In genomic region chr5:78293856-78294249, GRCh38 we compare ENCODE assay signal across 8 cellular contexts. TPM values are rescaled to one million over a fixed set of nuclear protein-coding genes. Genes with fewer than 3 reads are reported as not detected.
DNase-seq lines count a peak whose midpoint lies in the region; ATAC-seq and TF ChIP-seq lines count a peak whose summit lies in the region.

No MANE protein-coding gene starts in this region.

- H3K9ac ChIP-seq in muscle layer of colon (ENCODE audit: low read length), result peak overlapping the region; percentile 94

- no peak for DNase-seq in GM12865 (ENCODE audit: low read depth)
- DNase-seq in NCI-H748 treated with DMSO at 0.1 percent for 48 hours (lab: John Stamatoyannopoulos, UW), result peak; percentile 11
- DNase-seq in dermis blood vessel endothelial cell, result peak; percentile 29
- DNase-seq in dedifferentiated amniotic fluid mesenchymal stem cell (ENCODE audit: extremely low spot score), result no peak
- no peak for DNase-seq in stimulated activated CD8-positive, alpha-beta memory T cell treated with anti-CD3 and anti-CD28 coated beads, Interleukin-4, amount 100 ng/mL, for 48 hours
- no peak for DNase-seq in amniotic stem cell (lab: John Stamatoyannopoulos, UW)

- H3K36me3 ChIP-seq in muscle layer of colon (ENCODE audit: insufficient read depth, low read length), result no peaks in the 10 kb centered on the region

- H3K27ac ChIP-seq in muscle layer of colon (ENCODE audit: low read depth, low read length), result peak overlapping the region; percentile 99

- H3K4me3 ChIP-seq in GM12865 (ENCODE audit: low read depth, low read length), result peak overlapping the region; percentile 75
- H3K4me3 ChIP-seq in muscle layer of colon (ENCODE audit: low read depth in 1 of 2, low read length in 2 of 2), result peak overlapping the region; percentile 90 to 99

- peaks cover 27% of the 10 kb centered on the region for H3K4me1 ChIP-seq in muscle layer of colon (ENCODE audit: insufficient read depth, low read length)

- ATAC-seq in HG03039 (IDR thresholded peaks at IDR 0.05; ENCODE audit: unreplicated experiment), result no peak

- no peaks in the 10 kb centered on the region for H3K9me3 ChIP-seq in muscle layer of colon (ENCODE audit: low read length)

- H3K27me3 ChIP-seq in muscle layer of colon (ENCODE audit: control insufficient read depth in 1 of 2, insufficient read depth in 2 of 2, low read length in 2 of 2), result no peaks in the 10 kb centered on the region

- no peak for TF ChIP-seq CTCF in GM12865 (IDR thresholded peaks at IDR 0.05; ENCODE audit: insufficient read depth, low read depth, low read length, missing control alignments)

RNA-seq across cellular contexts. Expression of gene AP3B1, which starts 0.6 kb away (rescaled TPM):
- total RNA-seq in dermis blood vessel endothelial cell, result 41.2 and 63.2 TPM in 2 replicates

Comparison
In these comparisons a context has a peak if more than half of its experiments do, and no peak if none do; other contexts are left out.
1. DNase-seq: peak in NCI-H748 treated with DMSO at 0.1 percent for 48 hours (single experiment) and dermis blood vessel endothelial cell (single experiment); none in GM12865 (single experiment), dedifferentiated amniotic fluid mesenchymal stem cell (single experiment), stimulated activated CD8-positive, alpha-beta memory T cell treated with anti-CD3 and anti-CD28 coated beads, Interleukin-4, amount 100 ng/mL, for 48 hours (single experiment) and amniotic stem cell (single experiment).